ENCODE assay signal across 12 cellular contexts in genomic region chr1:241612533-241613505, GRCh38. TPM values are rescaled to one million over a fixed set of nuclear protein-coding genes. Genes with fewer than 3 reads are reported as not detected.
A peak's percentile ranks its signal among the peaks of the same experiment; 100 is the strongest.
DNase-seq lines count a peak whose midpoint lies in the region; ATAC-seq and TF ChIP-seq lines count a peak whose summit lies in the region.
"Had no signal": no experiment of that assay in that cellular context is flagged by ENCODE, and none has a peak within 500 bp of the region (broad histone marks: within the 10 kb centered on the region; RNA-seq: fewer than 3 reads in every experiment).

No MANE protein-coding gene starts in this region.

- no peaks in the 10 kb centered on the region for H3K9me3 Mint-ChIP-seq in activated T-cell treated with anti-CD3 and anti-CD28 coated beads, Interleukin-2, amount 50 U/mL, for 72 hours
- H3K9me3 Mint-ChIP-seq: endodermal cell had no signal

- peak overlapping the region; percentile 8 to 29 for H3K4me3 Mint-ChIP-seq in activated T-cell treated with anti-CD3 and anti-CD28 coated beads, Interleukin-2, amount 50 U/mL, for 72 hours
- H3K4me3 Mint-ChIP-seq: endodermal cell had no signal

- no peak for TF ChIP-seq CTCF in vagina (IDR thresholded peaks at IDR 0.05)

- DNase-seq in activated T-cell treated with anti-CD3 and anti-CD28 coated beads, Interleukin-2, amount 50 U/mL, for 72 hours = no peak
- DNase-seq in activated T-cell treated with anti-CD3 and anti-CD28 coated beads, Interleukin-2, amount 50 U/mL, for 48 hours = no peak
- peak; percentile 83 for DNase-seq in adipocyte (ENCODE audit: low read depth)
- DNase-seq in iris pigment epithelial cell (ENCODE audit: low read depth) = peak; percentile 95
- DNase-seq in vagina (ENCODE audit: extremely low spot score in 2 of 2) = no peak
- no peak for DNase-seq in NCI-H748 treated with DMSO at 0.1 percent for 48 hours (lab: John Stamatoyannopoulos, UW)
- DNase-seq: BE2C, endodermal cell, Peyer's patch had no signal

- H3K27ac Mint-ChIP-seq in activated T-cell treated with anti-CD3 and anti-CD28 coated beads, Interleukin-2, amount 50 U/mL, for 72 hours = peak overlapping the region; percentile 50
- H3K27ac Mint-ChIP-seq: endodermal cell had no signal

- peaks cover 41% of the 10 kb centered on the region for H3K4me1 Mint-ChIP-seq in activated T-cell treated with anti-CD3 and anti-CD28 coated beads, Interleukin-2, amount 50 U/mL, for 72 hours (ENCODE audit: low read depth)

- H3K27ac ChIP-seq in vagina = peak overlapping the region; percentile 66
- H3K27ac ChIP-seq: KMS-11, Peyer's patch had no signal

- intact Hi-C loops in vagina (cut with DNase I) = loop anchor here (10.0 kb wide), 1 partner anchor 232 kb away; the partner anchor contains the start of gene EXO1

- TF ChIP-seq POLR2A in vagina (IDR thresholded peaks at IDR 0.05) = no peak

- H3K27me3 ChIP-seq in adipocyte (replicated peaks; ENCODE audit: control insufficient read depth, insufficient read depth, low read length) (no peaks in the 10 kb centered on the region), vagina (no peaks in the 10 kb centered on the region)
- H3K27me3 ChIP-seq: BE2C, Peyer's patch had no signal

- no peak for ATAC-seq in activated T-cell treated with anti-CD3 and anti-CD28 coated beads, Interleukin-2, amount 50 U/mL, for 72 hours (replicated peaks in 1 of 2)
- ATAC-seq in GM19467 (IDR thresholded peaks at IDR 0.05; ENCODE audit: unreplicated experiment) (no peak), HG03521 (IDR thresholded peaks at IDR 0.05; ENCODE audit: unreplicated experiment) (no peak)

- H3K4me3 ChIP-seq in adipocyte (ENCODE audit: low read length) = peak overlapping the region; percentile 50
- H3K4me3 ChIP-seq in vagina = no peak overlapping the region
- H3K4me3 ChIP-seq: Peyer's patch had no signal

- H3K4me1 ChIP-seq in adipocyte (ENCODE audit: control insufficient read depth, insufficient read depth, low read length) = peaks cover 33% of the 10 kb centered on the region
- no peaks in the 10 kb centered on the region for H3K4me1 ChIP-seq in vagina
- H3K4me1 ChIP-seq: BE2C had no signal

- H3K9me3 ChIP-seq in adipocyte (ENCODE audit: control insufficient read depth, low read length) (no peaks in the 10 kb centered on the region), vagina (no peaks in the 10 kb centered on the region)
- H3K9me3 ChIP-seq: BE2C, Peyer's patch had no signal

- peak overlapping the region; percentile 36 for H3K9ac ChIP-seq in adipocyte (ENCODE audit: low read length)
- H3K9ac ChIP-seq: KMS-11 had no signal

- H3K36me3 ChIP-seq in adipocyte (ENCODE audit: control insufficient read depth, insufficient read depth, low read length, severe bottlenecking) = no peaks in the 10 kb centered on the region
- H3K36me3 ChIP-seq in vagina = no peaks in the 10 kb centered on the region
- H3K36me3 ChIP-seq: BE2C, Peyer's patch had no signal

- no peaks in the 10 kb centered on the region for H3K36me3 Mint-ChIP-seq in activated T-cell treated with anti-CD3 and anti-CD28 coated beads, Interleukin-2, amount 50 U/mL, for 72 hours (ENCODE audit: insufficient read depth in 2 of 2)

- H3K27me3 Mint-ChIP-seq in activated T-cell treated with anti-CD3 and anti-CD28 coated beads, Interleukin-2, amount 50 U/mL, for 72 hours (ENCODE audit: low read depth) = no peaks in the 10 kb centered on the region

RNA-seq across cellular contexts. Expression of gene CHML, which starts 27.4 kb away (rescaled TPM):
- 10 to 100 TPM in 1 of 2 donors, 1 to 10 TPM in 1; 7.0 to 14.7 TPM for total RNA-seq in activated T-cell treated with anti-CD3 and anti-CD28 coated beads, Interleukin-2, amount 50 U/mL, for 72 hours
- 11.3 TPM for total RNA-seq in vagina

RNA-seq across cellular contexts. Expression of gene OPN3, which starts 27.4 kb away (rescaled TPM):
- total RNA-seq in activated T-cell treated with anti-CD3 and anti-CD28 coated beads, Interleukin-2, amount 50 U/mL, for 72 hours = 10 to 100 TPM; 11.6 to 19.4 TPM
- total RNA-seq in vagina = 15.5 TPM

RNA-seq across cellular contexts. Expression of gene WDR64, which starts 39.3 kb away (rescaled TPM):
- under 1 TPM in 1 of 2 donors, not detected in 1; 0.12 TPM for total RNA-seq in activated T-cell treated with anti-CD3 and anti-CD28 coated beads, Interleukin-2, amount 50 U/mL, for 72 hours
- total RNA-seq in vagina = not detected
- total RNA-seq: endodermal cell, Peyer's patch had no signal

Comparison
In these comparisons a context has a peak if more than half of its experiments do, and no peak if none do; other contexts are left out.
1. DNase-seq: peak in adipocyte (single experiment) and iris pigment epithelial cell (single experiment); none in activated T-cell treated with anti-CD3 and anti-CD28 coated beads, Interleukin-2, amount 50 U/mL, for 72 hours (0 of 2), activated T-cell treated with anti-CD3 and anti-CD28 coated beads, Interleukin-2, amount 50 U/mL, for 48 hours (0 of 2), vagina (0 of 2) and NCI-H748 treated with DMSO at 0.1 percent for 48 hours (single experiment).